Comparison of ENCODE assay signal across 1 cellular context in genomic region chr10:97321807-97322195, GRCh38.
TF ChIP-seq lines count a peak whose summit lies in the region.

No MANE protein-coding gene starts in this region.

TF ChIP-seq in HepG2, 621 proteins besides CTCF, POLR2A, EP300 and RAD21:
- TF ChIP-seq ZBTB7B (CRISPR knock-in tag; IDR thresholded peaks at IDR 0.05) (no peak), ZC3H13 (CRISPR knock-in tag; IDR thresholded peaks at IDR 0.05) (0 out of 2 replicates have a peak, but pooled peaks have one; percentile 41)
